In genomic region chr1:204927673-204928641, GRCh38 we compare ENCODE assay signal across 1 cellular context.
TF ChIP-seq lines count a peak whose summit lies in the region.

No MANE protein-coding gene starts in this region.

TF ChIP-seq in GM23338, 12 proteins besides CTCF, POLR2A, EP300 and RAD21 (continued from another document):
- no peak for TF ChIP-seq ZNF462 (CRISPR knock-in tag; IDR thresholded peaks at IDR 0.05)
- TF ChIP-seq STAT1 (IDR thresholded peaks at IDR 0.05; ENCODE audit: unreplicated experiment): no peak
- TF ChIP-seq, protein P1, sequence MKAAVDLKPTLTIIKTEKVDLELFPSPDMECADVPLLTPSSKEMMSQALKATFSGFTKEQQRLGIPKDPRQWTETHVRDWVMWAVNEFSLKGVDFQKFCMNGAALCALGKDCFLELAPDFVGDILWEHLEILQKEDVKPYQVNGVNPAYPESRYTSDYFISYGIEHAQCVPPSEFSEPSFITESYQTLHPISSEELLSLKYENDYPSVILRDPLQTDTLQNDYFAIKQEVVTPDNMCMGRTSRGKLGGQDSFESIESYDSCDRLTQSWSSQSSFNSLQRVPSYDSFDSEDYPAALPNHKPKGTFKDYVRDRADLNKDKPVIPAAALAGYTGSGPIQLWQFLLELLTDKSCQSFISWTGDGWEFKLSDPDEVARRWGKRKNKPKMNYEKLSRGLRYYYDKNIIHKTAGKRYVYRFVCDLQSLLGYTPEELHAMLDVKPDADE (IDR thresholded peaks at IDR 0.05): no peak
- no peak for TF ChIP-seq JUNB (IDR thresholded peaks at IDR 0.05; ENCODE audit: unreplicated experiment)
- TF ChIP-seq CREB1 (CRISPR knock-in tag; IDR thresholded peaks at IDR 0.05; ENCODE audit: low read depth): no peak
- no peak for TF ChIP-seq EZH2phosphoT487 (IDR thresholded peaks at IDR 0.05; ENCODE audit: unreplicated experiment)
- TF ChIP-seq, protein P2, sequence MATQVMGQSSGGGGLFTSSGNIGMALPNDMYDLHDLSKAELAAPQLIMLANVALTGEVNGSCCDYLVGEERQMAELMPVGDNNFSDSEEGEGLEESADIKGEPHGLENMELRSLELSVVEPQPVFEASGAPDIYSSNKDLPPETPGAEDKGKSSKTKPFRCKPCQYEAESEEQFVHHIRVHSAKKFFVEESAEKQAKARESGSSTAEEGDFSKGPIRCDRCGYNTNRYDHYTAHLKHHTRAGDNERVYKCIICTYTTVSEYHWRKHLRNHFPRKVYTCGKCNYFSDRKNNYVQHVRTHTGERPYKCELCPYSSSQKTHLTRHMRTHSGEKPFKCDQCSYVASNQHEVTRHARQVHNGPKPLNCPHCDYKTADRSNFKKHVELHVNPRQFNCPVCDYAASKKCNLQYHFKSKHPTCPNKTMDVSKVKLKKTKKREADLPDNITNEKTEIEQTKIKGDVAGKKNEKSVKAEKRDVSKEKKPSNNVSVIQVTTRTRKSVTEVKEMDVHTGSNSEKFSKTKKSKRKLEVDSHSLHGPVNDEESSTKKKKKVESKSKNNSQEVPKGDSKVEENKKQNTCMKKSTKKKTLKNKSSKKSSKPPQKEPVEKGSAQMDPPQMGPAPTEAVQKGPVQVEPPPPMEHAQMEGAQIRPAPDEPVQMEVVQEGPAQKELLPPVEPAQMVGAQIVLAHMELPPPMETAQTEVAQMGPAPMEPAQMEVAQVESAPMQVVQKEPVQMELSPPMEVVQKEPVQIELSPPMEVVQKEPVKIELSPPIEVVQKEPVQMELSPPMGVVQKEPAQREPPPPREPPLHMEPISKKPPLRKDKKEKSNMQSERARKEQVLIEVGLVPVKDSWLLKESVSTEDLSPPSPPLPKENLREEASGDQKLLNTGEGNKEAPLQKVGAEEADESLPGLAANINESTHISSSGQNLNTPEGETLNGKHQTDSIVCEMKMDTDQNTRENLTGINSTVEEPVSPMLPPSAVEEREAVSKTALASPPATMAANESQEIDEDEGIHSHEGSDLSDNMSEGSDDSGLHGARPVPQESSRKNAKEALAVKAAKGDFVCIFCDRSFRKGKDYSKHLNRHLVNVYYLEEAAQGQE (IDR thresholded peaks at IDR 0.05; ENCODE audit: unreplicated experiment): no peak
